ENCODE assay signal across 8 cellular contexts in genomic region chr4:36244257-36245084, GRCh38. TPM values are rescaled to one million over a fixed set of nuclear protein-coding genes. Genes with fewer than 3 reads are reported as not detected.
A peak's percentile ranks its signal among the peaks of the same experiment; 100 is the strongest.
DNase-seq lines count a peak whose midpoint lies in the region; ATAC-seq and TF ChIP-seq lines count a peak whose summit lies in the region.

Gene ARAP2, minus strand, starts transcription at chr4:36244514. Its CDS starts 15,028 bp downstream, at chr4:36229486.

- 0 out of 2 replicates have a peak, but pooled peaks have one; percentile 22 for TF ChIP-seq CTCF in GM12874 (IDR thresholded peaks at IDR 0.05; ENCODE audit: insufficient read depth, low read depth, low read length)

- DNase-seq in H4 (ENCODE audit: low spot score): peak; percentile 47
- peak; percentile 9 for DNase-seq in M059J (ENCODE audit: low read depth)
- DNase-seq in activated CD4-positive, CD25-positive, alpha-beta regulatory T cell treated with anti-CD3 and anti-CD28 coated beads, Interleukin-2, amount 50 U/mL, for 16 hours (ENCODE audit: low read depth, low spot score): peak; percentile 47
- peak; percentile 78 for DNase-seq in central memory CD4-positive, alpha-beta T cell
- peak; percentile 74 for DNase-seq in left lobe of liver (ENCODE audit: low spot score)
- DNase-seq in stimulated activated CD4-positive, alpha-beta T cell treated with anti-CD3 and anti-CD28 coated beads, Interleukin-4, amount 100 ng/mL, for 24 hours: peak; percentile 67
- no peak for DNase-seq in NCI-H1436 treated with DMSO at 0.1 percent for 48 hours (lab: John Stamatoyannopoulos, UW)

- peak; percentile 83 for ATAC-seq in left lobe of liver

RNA-seq across cellular contexts. Expression of gene ARAP2, which starts in this region (rescaled TPM):
- 7.3 and 18.8 TPM in 2 replicates for total RNA-seq in H4 (2014; rRNA removed; shearing (Covaris generic))
- total RNA-seq in M059J (2014; rRNA removed; shearing (Covaris generic)): 0.32 and 0.47 TPM in 2 replicates
- 7.4 TPM for total RNA-seq in left lobe of liver

Comparison
In these comparisons a context has a peak if more than half of its experiments do, and no peak if none do; other contexts are left out.
1. Peak in DNase-seq in M059J; RNA of the gene not detected or under 1 TPM.